13 cellular contexts compared by ENCODE assay signal in the genomic region with DNA sequence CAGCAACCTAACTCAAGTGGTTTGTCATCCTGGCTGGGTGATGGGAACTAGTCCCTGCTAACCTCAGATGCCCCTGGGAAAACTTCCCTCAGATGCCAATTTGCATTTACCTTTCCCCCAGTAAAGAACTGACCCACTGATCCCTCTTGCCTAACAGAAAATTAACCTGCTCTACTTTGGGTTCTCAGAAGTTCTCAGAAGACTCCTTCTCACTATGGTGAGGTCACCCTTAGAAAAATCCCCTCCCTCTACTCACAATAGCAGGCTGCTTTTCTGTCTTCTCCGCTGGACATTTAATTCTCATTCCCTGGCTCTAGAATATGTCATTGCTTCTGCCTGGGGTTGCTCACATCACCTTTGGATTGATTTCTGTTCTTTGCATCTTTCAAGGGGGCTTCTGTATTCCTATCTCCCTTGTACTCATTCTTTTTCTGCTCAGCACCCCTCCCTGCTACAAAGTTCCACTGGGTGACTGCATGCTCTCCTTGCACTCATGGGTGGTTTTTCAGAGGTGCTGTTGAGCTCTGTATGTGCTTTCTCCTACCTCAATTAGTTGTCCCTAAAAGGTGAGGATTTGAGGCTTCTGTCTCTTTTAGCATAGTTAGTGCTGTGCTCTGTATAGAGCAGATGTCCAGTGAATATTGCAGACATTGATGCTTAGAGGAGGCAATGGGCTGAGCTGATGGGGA. TPM values are rescaled to one million over a fixed set of nuclear protein-coding genes. Genes with fewer than 3 reads are reported as not detected.
DNase-seq lines count a peak whose midpoint lies in the region; ATAC-seq and TF ChIP-seq lines count a peak whose summit lies in the region.
"Had no signal": no experiment of that assay in that cellular context is flagged by ENCODE, and none has a peak within 500 bp of the region (broad histone marks: within the 10 kb centered on the region; RNA-seq: fewer than 3 reads in every experiment).

No MANE protein-coding gene starts in this region.

- H3K79me2 ChIP-seq in PC-9 (ENCODE audit: low read depth), result no peaks in the 10 kb centered on the region

- H3K9me2 ChIP-seq in PC-9 (ENCODE audit: insufficient read depth), result no peaks in the 10 kb centered on the region

- no peaks in the 10 kb centered on the region for H3K9me3 ChIP-seq in PC-9 (ENCODE audit: insufficient read depth, low read depth)

- no peaks in the 10 kb centered on the region for H4K20me1 ChIP-seq in PC-9 (ENCODE audit: insufficient read depth)

- POLR2A ChIA-PET in RWPE1 (lab: Yijun Ruan, JAX; ENCODE audit: low non-redundant PET) (no interaction called here), PC-9 (lab: Charles Lee; ENCODE audit: unreplicated experiment) (interaction anchor here (0.6 kb wide), 1 partner anchor 19 kb away, joined by 5 read pairs; no protein-coding TSS in a partner anchor)

- no peak for TF ChIP-seq CTCF in RWPE1 (conservative IDR thresholded peaks at IDR 0.05; ENCODE audit: low read depth)
- TF ChIP-seq CTCF in PC-9 (conservative IDR thresholded peaks at IDR 0.05), result no peak

- DNase-seq in left lobe of liver (ENCODE audit: low spot score) (no peak), RWPE1 (ENCODE audit: low spot score) (no peak), SHP77 (lab: John Stamatoyannopoulos, UW) (no peak), anterior cingulate cortex (lab: John Stamatoyannopoulos, UW) (no peak), PC-9 (no peak)
- DNase-seq: COR-L47, hippocampal formation, NCI-H1105, nephron progenitor cell had no signal

- no peak overlapping the region for H3K4me3 ChIP-seq in PC-9

- no peaks in the 10 kb centered on the region for H3F3A ChIP-seq in PC-9 (ENCODE audit: insufficient read depth, low read depth)

- H3K27ac ChIP-seq in RWPE1 (no peak overlapping the region), PC-9 (no peak overlapping the region)

- no TSS peak for BruUV-seq in PC-9 (replicated peaks; lab: Mats Ljungman, UMichigan)

- ATAC-seq in GM18499 (IDR thresholded peaks at IDR 0.05; ENCODE audit: insufficient read depth, unreplicated experiment) (peak; percentile 35), GM19397 (IDR thresholded peaks at IDR 0.05; ENCODE audit: unreplicated experiment) (peak; percentile 34), HG03039 (IDR thresholded peaks at IDR 0.05; ENCODE audit: unreplicated experiment) (peak; percentile 39), left lobe of liver (peak; percentile 66)
- ATAC-seq: HCT116 had no signal

- H2AFZ ChIP-seq in PC-9, result no peak overlapping the region

- CTCF ChIA-PET in RWPE1 (lab: Yijun Ruan, JAX), result no interaction called here
- CTCF ChIA-PET in PC-9 (lab: Charles Lee), result no interaction called here

- peaks cover under 1% of the 10 kb centered on the region; the same call in 1 of the 2 replicates for H3K27me3 ChIP-seq in PC-9 (ENCODE audit: insufficient read depth, low read depth)

- H3K4me1 ChIP-seq in PC-9 (replicated peaks; ENCODE audit: insufficient read depth), result no peaks in the 10 kb centered on the region

- no peak overlapping the region for H3K4me2 ChIP-seq in PC-9

- H3K36me3 ChIP-seq in PC-9 (ENCODE audit: low read depth), result no peaks in the 10 kb centered on the region

- intact Hi-C loops in PC-9 (cut with micrococcal nuclease; ENCODE audit: unreplicated experiment), result no loop called here

RNA-seq across cellular contexts. Expression of a gene that starts 0.9 kb away (rescaled TPM):
- total RNA-seq in left lobe of liver (13.5 TPM), PC-9 (2021) (not detected in 2 replicates)

RNA-seq across cellular contexts. Expression of a gene that starts 19.3 kb away (rescaled TPM):
- total RNA-seq in left lobe of liver, result 4.1 TPM
- 1.4 and 1.6 TPM in 2 replicates for total RNA-seq in PC-9 (2021)

RNA-seq across cellular contexts. Expression of a gene that starts 39.1 kb away (rescaled TPM):
- total RNA-seq in left lobe of liver (0.23 TPM), PC-9 (2021) (not detected in 2 replicates)

Comparison
In these comparisons a context has a peak if more than half of its experiments do, and no peak if none do; other contexts are left out.
1. RNA of a gene that starts 0.9 kb away (total RNA-seq): 13.5 TPM in left lobe of liver (single experiment); not detected in PC-9; every median in the first group is over 10 times any median in the second.
2. Peak in every context shown above with its lines, with median percentiles within 50 percentile points of each other: ATAC-seq.